22 cellular contexts compared by ENCODE assay signal in the genomic region with DNA sequence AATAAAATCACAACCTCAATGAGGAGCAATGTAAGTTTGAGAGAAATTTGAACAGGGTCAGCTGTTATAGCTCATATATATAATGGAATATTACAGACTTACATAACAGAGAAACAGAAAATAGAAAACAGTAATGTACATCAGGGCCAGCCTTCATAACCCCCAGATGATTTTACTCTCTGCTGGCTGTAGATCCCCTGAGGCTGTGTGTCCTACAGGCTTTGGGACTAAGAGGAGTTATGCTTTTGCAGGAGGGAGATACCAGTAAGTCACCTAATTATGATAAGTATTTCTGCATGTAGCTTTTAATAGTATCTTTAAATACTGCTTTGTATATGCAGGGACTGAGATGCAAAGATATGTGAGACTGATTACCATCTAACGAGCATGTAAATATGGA.
"Had no signal": no experiment of that assay in that cellular context is flagged by ENCODE, and none has a peak within 500 bp of the region (broad histone marks: within the 10 kb centered on the region; RNA-seq: fewer than 3 reads in every experiment).

No MANE protein-coding gene starts in this region.

- H3K27me3 ChIP-seq: colonic mucosa, esophagus squamous epithelium, gastrocnemius medialis, heart right ventricle, left lung had no signal

- ATAC-seq: effector memory CD8-positive, alpha-beta T cell; esophagus mucosa; gastrocnemius medialis; heart right ventricle; left cardiac atrium; left lung; left ventricle myocardium superior; lower lobe of right lung had no signal

- H3K9me3 ChIP-seq: colonic mucosa, esophagus squamous epithelium, gastrocnemius medialis, lower lobe of right lung had no signal

- H3K4me1 ChIP-seq: colonic mucosa, esophagus squamous epithelium, gastrocnemius medialis, heart right ventricle, left lung, lower lobe of right lung had no signal

- DNase-seq: colonic mucosa; cortex of kidney; effector CD8-positive, alpha-beta T cell; effector memory CD8-positive, alpha-beta T cell; endodermal cell; erythroblast; esophagus squamous epithelium; foreskin fibroblast; foreskin melanocyte; gastrocnemius medialis; glutamatergic neuron; head of caudate nucleus; heart right ventricle; hippocampal formation; left cardiac atrium; left lung; left ventricle myocardium superior; lower lobe of right lung; mesenchymal stem cell; midbrain had no signal

- H3K36me3 ChIP-seq: colonic mucosa, esophagus squamous epithelium, gastrocnemius medialis, heart right ventricle, left lung, lower lobe of right lung had no signal

- H3K27ac ChIP-seq: colonic mucosa, epithelial cell of prostate, esophagus squamous epithelium, gastrocnemius medialis, heart right ventricle, left lung, lower lobe of right lung had no signal

- H3K4me3 ChIP-seq: colonic mucosa, esophagus squamous epithelium, gastrocnemius medialis, heart right ventricle, left lung, lower lobe of right lung had no signal
